ENCODE assay signal across 8 cellular contexts in genomic region chr18:22831441-22831904, GRCh38.
DNase-seq lines count a peak whose midpoint lies in the region; ATAC-seq lines count a peak whose summit lies in the region.

No MANE protein-coding gene starts in this region.

- peak; percentile 55 for ATAC-seq in HG02610 (IDR thresholded peaks at IDR 0.05; ENCODE audit: unreplicated experiment)
- ATAC-seq in left lobe of liver = peak; percentile 78
- no peak for ATAC-seq in Right ventricle myocardium superior (ENCODE audit: poor library complexity)

- DNase-seq in Daoy (ENCODE audit: low read depth) (peak; percentile 46), SKM-1 treated with dmso at 0.1 percent for 144 hours (lab: John Stamatoyannopoulos, UW; ENCODE audit: unreplicated experiment) (peak; percentile 94), left lobe of liver (ENCODE audit: low spot score) (no peak), Right ventricle myocardium superior (no peak), NCI-H1092 treated with DMSO at 0.1 percent for 48 hours (lab: John Stamatoyannopoulos, UW) (no peak), medulla oblongata (ENCODE audit: extremely low spot score) (no peak), cardiac septum (ENCODE audit: low spot score) (no peak)

- intact Hi-C loops in Right ventricle myocardium superior (cut with DNase I) = no loop called here
- intact Hi-C loops in cardiac septum (cut with DNase I) = no loop called here

Comparison
In these comparisons a context has a peak if more than half of its experiments do, and no peak if none do; other contexts are left out.
1. DNase-seq: peak in Daoy (single experiment) and SKM-1 treated with dmso at 0.1 percent for 144 hours (single experiment); none in left lobe of liver (single experiment), Right ventricle myocardium superior (single experiment), NCI-H1092 treated with DMSO at 0.1 percent for 48 hours (single experiment), medulla oblongata (single experiment) and cardiac septum (single experiment).